ENCODE assay signal across 2 cellular contexts in the genomic region with DNA sequence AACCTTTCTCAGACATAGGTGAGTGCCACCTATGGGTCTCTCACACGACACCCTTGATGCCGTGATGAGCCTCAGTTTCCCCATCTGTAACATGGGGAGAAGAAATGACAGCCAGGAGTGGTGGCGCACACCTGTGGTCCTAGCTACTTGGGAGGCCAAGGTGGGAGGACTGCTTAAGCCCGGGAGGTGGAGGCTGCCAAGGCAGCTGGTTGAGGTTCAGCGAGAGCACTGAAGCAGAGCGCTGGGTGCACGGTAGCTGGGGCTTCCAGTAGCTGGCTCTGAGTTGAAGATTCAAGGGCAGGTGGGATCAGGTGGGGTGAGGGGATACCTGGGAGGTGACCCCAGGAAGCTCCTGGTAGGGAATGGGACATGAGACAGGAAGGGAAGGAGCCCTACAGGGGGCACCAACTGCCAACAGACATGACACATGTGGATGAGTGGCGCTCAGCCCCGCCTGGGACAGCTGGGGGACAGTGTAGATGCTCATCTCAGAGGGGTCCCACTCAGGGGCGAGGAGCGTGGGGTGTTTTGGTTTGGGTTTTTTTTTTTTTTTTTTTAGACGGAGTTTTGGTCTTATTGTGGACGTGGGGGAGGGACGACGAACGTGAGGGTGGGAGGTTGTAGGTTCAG.
TF ChIP-seq lines count a peak whose summit lies in the region.

No MANE protein-coding gene starts in this region.

TF ChIP-seq in HepG2, 621 proteins besides CTCF, POLR2A, EP300 and RAD21:
- no peak for TF ChIP-seq HNF4A (CRISPR knock-in tag; IDR thresholded peaks at IDR 0.05)
- TF ChIP-seq, protein P1, sequence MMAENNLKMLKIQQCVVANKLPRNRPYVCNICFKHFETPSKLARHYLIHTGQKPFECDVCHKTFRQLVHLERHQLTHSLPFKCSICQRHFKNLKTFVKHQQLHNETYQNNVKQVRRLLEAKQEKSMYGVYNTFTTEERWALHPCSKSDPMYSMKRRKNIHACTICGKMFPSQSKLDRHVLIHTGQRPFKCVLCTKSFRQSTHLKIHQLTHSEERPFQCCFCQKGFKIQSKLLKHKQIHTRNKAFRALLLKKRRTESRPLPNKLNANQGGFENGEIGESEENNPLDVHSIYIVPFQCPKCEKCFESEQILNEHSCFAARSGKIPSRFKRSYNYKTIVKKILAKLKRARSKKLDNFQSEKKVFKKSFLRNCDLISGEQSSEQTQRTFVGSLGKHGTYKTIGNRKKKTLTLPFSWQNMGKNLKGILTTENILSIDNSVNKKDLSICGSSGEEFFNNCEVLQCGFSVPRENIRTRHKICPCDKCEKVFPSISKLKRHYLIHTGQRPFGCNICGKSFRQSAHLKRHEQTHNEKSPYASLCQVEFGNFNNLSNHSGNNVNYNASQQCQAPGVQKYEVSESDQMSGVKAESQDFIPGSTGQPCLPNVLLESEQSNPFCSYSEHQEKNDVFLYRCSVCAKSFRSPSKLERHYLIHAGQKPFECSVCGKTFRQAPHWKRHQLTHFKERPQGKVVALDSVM (CRISPR knock-in tag; IDR thresholded peaks at IDR 0.05), result peak; percentile 33; the same call in 1 of the 2 replicates
- TF ChIP-seq YEATS2 (CRISPR knock-in tag; IDR thresholded peaks at IDR 0.05; ENCODE audit: borderline replicate concordance), result no peak
- TF ChIP-seq ZNF629 (CRISPR knock-in tag; conservative IDR thresholded peaks at IDR 0.05), result 0 out of 2 replicates have a peak, but pooled peaks have one; percentile 11
- TF ChIP-seq ZNF652 (CRISPR knock-in tag; IDR thresholded peaks at IDR 0.05; ENCODE audit: borderline replicate concordance, low read depth), result no peak
- no peak for TF ChIP-seq ZNF430 (CRISPR knock-in tag; IDR thresholded peaks at IDR 0.05)
- TF ChIP-seq ZNF30 (CRISPR knock-in tag; IDR thresholded peaks at IDR 0.05), result no peak
TF ChIP-seq in HepG2: peak in this region for 2.

TF ChIP-seq in SK-N-SH, 30 proteins besides CTCF, POLR2A, EP300 and RAD21:
- no peak for TF ChIP-seq RXRA (IDR thresholded peaks at IDR 0.05; ENCODE audit: borderline replicate concordance, low read depth)
- TF ChIP-seq, protein P2, sequence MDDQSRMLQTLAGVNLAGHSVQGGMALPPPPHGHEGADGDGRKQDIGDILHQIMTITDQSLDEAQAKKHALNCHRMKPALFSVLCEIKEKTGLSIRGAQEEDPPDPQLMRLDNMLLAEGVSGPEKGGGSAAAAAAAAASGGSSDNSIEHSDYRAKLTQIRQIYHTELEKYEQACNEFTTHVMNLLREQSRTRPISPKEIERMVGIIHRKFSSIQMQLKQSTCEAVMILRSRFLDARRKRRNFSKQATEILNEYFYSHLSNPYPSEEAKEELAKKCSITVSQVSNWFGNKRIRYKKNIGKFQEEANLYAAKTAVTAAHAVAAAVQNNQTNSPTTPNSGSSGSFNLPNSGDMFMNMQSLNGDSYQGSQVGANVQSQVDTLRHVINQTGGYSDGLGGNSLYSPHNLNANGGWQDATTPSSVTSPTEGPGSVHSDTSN (IDR thresholded peaks at IDR 0.05), result no peak
- TF ChIP-seq FOSL2 (IDR thresholded peaks at IDR 0.05; ENCODE audit: borderline replicate concordance, low read depth), result no peak
- TF ChIP-seq EZH2phosphoT487 (IDR thresholded peaks at IDR 0.05; ENCODE audit: borderline replicate concordance, low read depth), result no peak
